In the genomic region with DNA sequence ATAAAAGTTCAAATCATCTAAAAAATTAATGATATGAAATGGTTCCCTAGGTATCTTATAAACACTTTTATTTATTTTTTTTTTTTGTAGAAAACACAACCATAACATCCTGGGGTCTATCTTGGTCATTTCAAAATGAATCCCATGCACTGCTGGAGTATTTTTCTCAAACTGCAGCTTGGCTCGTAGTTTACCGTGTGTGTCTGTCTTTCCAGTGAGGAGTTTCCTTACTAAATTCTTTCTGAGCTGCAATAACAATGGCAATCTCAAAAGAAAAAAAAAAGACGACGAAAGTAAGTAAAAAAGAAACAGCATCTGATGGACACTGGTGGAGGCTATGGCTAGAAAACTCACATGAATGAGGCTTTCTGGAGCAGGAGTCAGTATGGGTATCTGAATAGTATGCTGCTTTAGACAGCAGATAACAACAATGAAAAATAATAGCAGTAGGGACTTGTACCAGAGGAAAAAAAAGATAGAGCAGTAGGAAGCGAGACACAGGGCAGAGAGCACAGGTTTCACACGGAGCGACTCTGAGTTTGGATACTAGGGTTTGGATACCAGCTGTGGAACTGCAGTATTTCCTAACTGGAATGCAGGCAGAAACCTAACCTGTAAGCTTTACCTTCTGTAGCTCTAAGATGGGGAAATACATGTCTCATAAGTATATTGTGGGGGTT, we compare ENCODE assay signal across 2 cellular contexts.
TF ChIP-seq lines count a peak whose summit lies in the region.

No MANE protein-coding gene starts in this region.

TF ChIP-seq in GM23338, 12 proteins besides CTCF, POLR2A, EP300 and RAD21 (continues in another document):
- TF ChIP-seq, protein P1, sequence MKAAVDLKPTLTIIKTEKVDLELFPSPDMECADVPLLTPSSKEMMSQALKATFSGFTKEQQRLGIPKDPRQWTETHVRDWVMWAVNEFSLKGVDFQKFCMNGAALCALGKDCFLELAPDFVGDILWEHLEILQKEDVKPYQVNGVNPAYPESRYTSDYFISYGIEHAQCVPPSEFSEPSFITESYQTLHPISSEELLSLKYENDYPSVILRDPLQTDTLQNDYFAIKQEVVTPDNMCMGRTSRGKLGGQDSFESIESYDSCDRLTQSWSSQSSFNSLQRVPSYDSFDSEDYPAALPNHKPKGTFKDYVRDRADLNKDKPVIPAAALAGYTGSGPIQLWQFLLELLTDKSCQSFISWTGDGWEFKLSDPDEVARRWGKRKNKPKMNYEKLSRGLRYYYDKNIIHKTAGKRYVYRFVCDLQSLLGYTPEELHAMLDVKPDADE (IDR thresholded peaks at IDR 0.05) = no peak
- TF ChIP-seq ZNF114 (CRISPR knock-in tag; IDR thresholded peaks at IDR 0.05) = no peak
- TF ChIP-seq EZH2 (IDR thresholded peaks at IDR 0.05; ENCODE audit: low read depth, unreplicated experiment) = no peak
- TF ChIP-seq STAT1 (IDR thresholded peaks at IDR 0.05; ENCODE audit: unreplicated experiment) = no peak
- no peak for TF ChIP-seq NANOG (IDR thresholded peaks at IDR 0.05; ENCODE audit: borderline replicate concordance)
- TF ChIP-seq EZH2phosphoT487 (IDR thresholded peaks at IDR 0.05; ENCODE audit: unreplicated experiment) = no peak
- TF ChIP-seq JUNB (IDR thresholded peaks at IDR 0.05; ENCODE audit: unreplicated experiment) = no peak
- TF ChIP-seq, protein P2, sequence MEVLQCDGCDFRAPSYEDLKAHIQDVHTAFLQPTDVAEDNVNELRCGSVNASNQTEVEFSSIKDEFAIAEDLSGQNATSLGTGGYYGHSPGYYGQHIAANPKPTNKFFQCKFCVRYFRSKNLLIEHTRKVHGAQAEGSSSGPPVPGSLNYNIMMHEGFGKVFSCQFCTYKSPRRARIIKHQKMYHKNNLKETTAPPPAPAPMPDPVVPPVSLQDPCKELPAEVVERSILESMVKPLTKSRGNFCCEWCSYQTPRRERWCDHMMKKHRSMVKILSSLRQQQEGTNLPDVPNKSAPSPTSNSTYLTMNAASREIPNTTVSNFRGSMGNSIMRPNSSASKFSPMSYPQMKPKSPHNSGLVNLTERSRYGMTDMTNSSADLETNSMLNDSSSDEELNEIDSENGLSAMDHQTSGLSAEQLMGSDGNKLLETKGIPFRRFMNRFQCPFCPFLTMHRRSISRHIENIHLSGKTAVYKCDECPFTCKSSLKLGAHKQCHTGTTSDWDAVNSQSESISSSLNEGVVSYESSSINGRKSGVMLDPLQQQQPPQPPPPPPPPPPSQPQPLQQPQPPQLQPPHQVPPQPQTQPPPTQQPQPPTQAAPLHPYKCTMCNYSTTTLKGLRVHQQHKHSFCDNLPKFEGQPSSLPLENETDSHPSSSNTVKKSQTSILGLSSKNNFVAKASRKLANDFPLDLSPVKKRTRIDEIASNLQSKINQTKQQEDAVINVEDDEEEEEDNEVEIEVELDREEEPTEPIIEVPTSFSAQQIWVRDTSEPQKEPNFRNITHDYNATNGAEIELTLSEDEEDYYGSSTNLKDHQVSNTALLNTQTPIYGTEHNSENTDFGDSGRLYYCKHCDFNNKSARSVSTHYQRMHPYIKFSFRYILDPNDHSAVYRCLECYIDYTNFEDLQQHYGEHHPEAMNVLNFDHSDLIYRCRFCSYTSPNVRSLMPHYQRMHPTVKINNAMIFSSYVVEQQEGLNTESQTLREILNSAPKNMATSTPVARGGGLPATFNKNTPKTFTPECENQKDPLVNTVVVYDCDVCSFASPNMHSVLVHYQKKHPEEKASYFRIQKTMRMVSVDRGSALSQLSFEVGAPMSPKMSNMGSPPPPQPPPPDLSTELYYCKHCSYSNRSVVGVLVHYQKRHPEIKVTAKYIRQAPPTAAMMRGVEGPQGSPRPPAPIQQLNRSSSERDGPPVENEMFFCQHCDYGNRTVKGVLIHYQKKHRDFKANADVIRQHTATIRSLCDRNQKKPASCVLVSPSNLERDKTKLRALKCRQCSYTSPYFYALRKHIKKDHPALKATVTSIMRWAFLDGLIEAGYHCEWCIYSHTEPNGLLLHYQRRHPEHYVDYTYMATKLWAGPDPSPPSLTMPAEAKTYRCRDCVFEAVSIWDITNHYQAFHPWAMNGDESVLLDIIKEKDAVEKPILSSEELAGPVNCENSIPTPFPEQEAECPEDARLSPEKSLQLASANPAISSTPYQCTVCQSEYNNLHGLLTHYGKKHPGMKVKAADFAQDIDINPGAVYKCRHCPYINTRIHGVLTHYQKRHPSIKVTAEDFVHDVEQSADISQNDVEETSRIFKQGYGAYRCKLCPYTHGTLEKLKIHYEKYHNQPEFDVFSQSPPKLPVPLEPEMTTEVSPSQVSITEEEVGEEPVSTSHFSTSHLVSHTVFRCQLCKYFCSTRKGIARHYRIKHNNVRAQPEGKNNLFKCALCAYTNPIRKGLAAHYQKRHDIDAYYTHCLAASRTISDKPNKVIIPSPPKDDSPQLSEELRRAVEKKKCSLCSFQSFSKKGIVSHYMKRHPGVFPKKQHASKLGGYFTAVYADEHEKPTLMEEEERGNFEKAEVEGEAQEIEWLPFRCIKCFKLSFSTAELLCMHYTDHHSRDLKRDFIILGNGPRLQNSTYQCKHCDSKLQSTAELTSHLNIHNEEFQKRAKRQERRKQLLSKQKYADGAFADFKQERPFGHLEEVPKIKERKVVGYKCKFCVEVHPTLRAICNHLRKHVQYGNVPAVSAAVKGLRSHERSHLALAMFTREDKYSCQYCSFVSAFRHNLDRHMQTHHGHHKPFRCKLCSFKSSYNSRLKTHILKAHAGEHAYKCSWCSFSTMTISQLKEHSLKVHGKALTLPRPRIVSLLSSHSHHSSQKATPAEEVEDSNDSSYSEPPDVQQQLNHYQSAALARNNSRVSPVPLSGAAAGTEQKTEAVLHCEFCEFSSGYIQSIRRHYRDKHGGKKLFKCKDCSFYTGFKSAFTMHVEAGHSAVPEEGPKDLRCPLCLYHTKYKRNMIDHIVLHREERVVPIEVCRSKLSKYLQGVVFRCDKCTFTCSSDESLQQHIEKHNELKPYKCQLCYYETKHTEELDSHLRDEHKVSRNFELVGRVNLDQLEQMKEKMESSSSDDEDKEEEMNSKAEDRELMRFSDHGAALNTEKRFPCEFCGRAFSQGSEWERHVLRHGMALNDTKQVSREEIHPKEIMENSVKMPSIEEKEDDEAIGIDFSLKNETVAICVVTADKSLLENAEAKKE (CRISPR knock-in tag; IDR thresholded peaks at IDR 0.05) = no peak
- no peak for TF ChIP-seq ZNF331 (CRISPR knock-in tag; IDR thresholded peaks at IDR 0.05; ENCODE audit: low read depth)
- no peak for TF ChIP-seq CREB1 (CRISPR knock-in tag; IDR thresholded peaks at IDR 0.05; ENCODE audit: low read depth)

TF ChIP-seq in H1, 55 proteins besides CTCF, POLR2A, EP300 and RAD21:
- TF ChIP-seq RBBP5 (IDR thresholded peaks at IDR 0.05; ENCODE audit: borderline replicate concordance, low read depth, low read length) (no peak), CBX5 (IDR thresholded peaks at IDR 0.05; ENCODE audit: low read depth, low read length) (no peak), RNF2 (IDR thresholded peaks at IDR 0.05; ENCODE audit: borderline replicate concordance, low read depth, low read length, missing control alignments, poor library complexity, severe bottlenecking) (no peak), CHD1 (IDR thresholded peaks at IDR 0.05; ENCODE audit: low read depth, low read length) (no peak), TAF7 (optimal IDR thresholded peaks at IDR 0.05; ENCODE audit: borderline replicate concordance, low read depth, low read length) (no peak), TEAD4 (IDR thresholded peaks at IDR 0.05; ENCODE audit: low read depth, low read length) (no peak), CREB1 (IDR thresholded peaks at IDR 0.05) (no peak), SIRT6 (IDR thresholded peaks at IDR 0.05; ENCODE audit: low read length) (no peak), BACH1 (IDR thresholded peaks at IDR 0.05; ENCODE audit: low read length) (no peak), HDAC2 (IDR thresholded peaks at IDR 0.05; ENCODE audit: borderline replicate concordance in 1 of 2, low read depth in 2 of 2, low read length in 2 of 2) (no peak), BCL11A (IDR thresholded peaks at IDR 0.05; ENCODE audit: low read depth in 2 of 2, low read length in 2 of 2) (no peak), ASH2L (IDR thresholded peaks at IDR 0.05; ENCODE audit: low read length) (no peak)
